ENCODE assay signal across 8 cellular contexts in the genomic region with DNA sequence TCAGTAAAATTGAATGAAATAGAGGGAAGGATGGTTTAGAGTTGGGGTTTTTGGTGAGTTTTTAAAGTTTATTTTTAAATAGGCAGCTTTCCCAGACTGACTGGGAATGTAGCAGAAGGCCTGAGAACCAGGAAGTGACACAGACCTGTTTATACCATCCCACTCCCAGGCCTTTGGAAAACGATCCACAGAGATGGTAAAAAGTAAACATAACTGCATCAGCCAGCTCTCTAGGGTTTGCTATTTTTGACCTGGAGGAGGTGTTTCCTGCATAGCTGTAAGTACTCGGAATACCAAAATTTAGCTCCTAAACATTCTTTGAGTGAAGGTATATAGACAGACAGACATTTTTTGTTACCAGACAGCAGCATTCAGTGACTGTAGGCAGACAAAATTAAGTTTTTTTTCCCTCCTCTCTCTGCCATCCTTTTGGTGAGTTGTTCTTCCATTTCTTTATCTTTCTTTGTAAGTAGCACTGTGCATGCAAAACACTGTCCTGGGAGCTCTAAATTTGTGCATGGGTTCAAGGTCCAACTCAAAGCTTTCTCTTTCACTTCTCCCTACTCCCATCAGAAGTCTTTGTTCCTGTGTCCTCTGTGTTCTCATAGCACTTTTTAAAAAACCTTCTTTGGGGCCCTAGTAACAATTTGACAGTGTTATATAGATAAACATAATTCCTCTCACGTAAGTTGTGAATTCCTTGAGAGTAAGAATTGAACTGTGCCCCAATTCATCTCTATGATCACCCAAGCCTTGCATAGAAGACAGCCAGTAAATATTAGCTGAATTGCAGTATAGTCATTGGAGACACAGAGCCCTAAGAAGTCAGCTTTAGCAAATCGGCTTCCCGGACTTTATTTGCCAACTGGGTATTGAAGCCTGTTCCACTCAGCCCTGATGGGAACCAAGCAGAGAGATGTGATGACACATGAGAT. TPM values are rescaled to one million over a fixed set of nuclear protein-coding genes. Genes with fewer than 3 reads are reported as not detected.
A peak's percentile ranks its signal among the peaks of the same experiment; 100 is the strongest.
DNase-seq lines count a peak whose midpoint lies in the region; ATAC-seq and TF ChIP-seq lines count a peak whose summit lies in the region.

No MANE protein-coding gene starts in this region.

- peak; percentile 30 for TF ChIP-seq EP300 in esophagus muscularis mucosa (IDR thresholded peaks at IDR 0.05)

- TF ChIP-seq POLR2A in esophagus muscularis mucosa (IDR thresholded peaks at IDR 0.05; ENCODE audit: low read depth): no peak

- 19% methylated on average over 5 of the region's 5 CpGs for WGBS in esophagus muscularis mucosa
- 22 to 34% (median 33%) methylated on average over 5 of the region's 5 CpGs for WGBS in psoas muscle, 3 donors

- TF ChIP-seq CTCF in esophagus muscularis mucosa (IDR thresholded peaks at IDR 0.05): no peak
- no peak for TF ChIP-seq CTCF in psoas muscle (IDR thresholded peaks at IDR 0.05)

- H3K36me3 ChIP-seq in esophagus muscularis mucosa (no peaks in the 10 kb centered on the region), psoas muscle (ENCODE audit: insufficient read depth in 1 of 2, low read depth in 1 of 2) (no peaks in the 10 kb centered on the region)

- H3K4me3 ChIP-seq in esophagus muscularis mucosa: no peak overlapping the region
- no peak overlapping the region for H3K4me3 ChIP-seq in psoas muscle

- intact Hi-C loops in esophagus muscularis mucosa (cut with DNase I): loop anchor here (5.0 kb wide), 1 partner anchor 36 kb away; the partner anchor contains the start of gene SUSD6
- intact Hi-C loops in psoas muscle (cut with DNase I): loop anchor here in 1 of 2 donors (5.0 kb wide), 1 partner anchor 36 kb away; the partner anchor contains the start of gene SUSD6

- H3K9me3 ChIP-seq in esophagus muscularis mucosa: no peaks in the 10 kb centered on the region
- no peaks in the 10 kb centered on the region for H3K9me3 ChIP-seq in psoas muscle

- DNase-seq in DMS53 (lab: John Stamatoyannopoulos, UW) (peak; percentile 80), NOMO-1 (lab: John Stamatoyannopoulos, UW; ENCODE audit: unreplicated experiment in 2 of 2) (peak; percentile 42 to 79), esophagus muscularis mucosa (ENCODE audit: extremely low spot score) (no peak), psoas muscle (no peak), DMS79 treated with DMSO at 0.1 percent for 48 hours (lab: John Stamatoyannopoulos, UW) (no peak), glomerular visceral epithelial cell (ENCODE audit: extremely low spot score) (no peak), ureter (ENCODE audit: low spot score) (no peak)

- H3K4me1 ChIP-seq in esophagus muscularis mucosa: peaks cover 85 to 100% (median 90%) of the 10 kb centered on the region in 4 donors
- peaks cover 75% of the 10 kb centered on the region for H3K4me1 ChIP-seq in psoas muscle

- H3K27me3 ChIP-seq in esophagus muscularis mucosa (no peaks in the 10 kb centered on the region), psoas muscle (ENCODE audit: insufficient read depth in 3 of 3, low read length in 2 of 3) (no peaks in the 10 kb centered on the region)

- peak; percentile 54 for ATAC-seq in GM21723 (IDR thresholded peaks at IDR 0.05; ENCODE audit: unreplicated experiment)
- ATAC-seq in psoas muscle: peak in 1 of 4 donors; percentile 52

- peak overlapping the region; percentile 69 to 73 (median 72) for H3K27ac ChIP-seq in esophagus muscularis mucosa (replicated peaks in 1 of 4)
- peak overlapping the region; percentile 71 for H3K27ac ChIP-seq in psoas muscle

RNA-seq across cellular contexts. Expression of gene SUSD6, which starts 37.4 kb away (rescaled TPM):
- total RNA-seq in esophagus muscularis mucosa (10 to 100 TPM; 21.2 to 89.5 (median 43.5) TPM), psoas muscle (10 to 100 TPM; 14.9 to 23.4 (median 22.4) TPM), ureter (41.6 TPM)
- 10 to 100 TPM in 2 of 3 donors, 1 to 10 TPM in 1; 6.9 to 13.3 (median 11.7) TPM for polyA plus RNA-seq in psoas muscle

Comparison
In these comparisons a context has a peak if more than half of its experiments do, and no peak if none do; other contexts are left out.
1. DNase-seq: peak in DMS53 (single experiment) and NOMO-1 (2 of 2); none in esophagus muscularis mucosa (single experiment), psoas muscle (0 of 2), DMS79 treated with DMSO at 0.1 percent for 48 hours (single experiment), glomerular visceral epithelial cell (single experiment) and ureter (single experiment).